Comparison of ENCODE assay signal across 21 cellular contexts in the genomic region with DNA sequence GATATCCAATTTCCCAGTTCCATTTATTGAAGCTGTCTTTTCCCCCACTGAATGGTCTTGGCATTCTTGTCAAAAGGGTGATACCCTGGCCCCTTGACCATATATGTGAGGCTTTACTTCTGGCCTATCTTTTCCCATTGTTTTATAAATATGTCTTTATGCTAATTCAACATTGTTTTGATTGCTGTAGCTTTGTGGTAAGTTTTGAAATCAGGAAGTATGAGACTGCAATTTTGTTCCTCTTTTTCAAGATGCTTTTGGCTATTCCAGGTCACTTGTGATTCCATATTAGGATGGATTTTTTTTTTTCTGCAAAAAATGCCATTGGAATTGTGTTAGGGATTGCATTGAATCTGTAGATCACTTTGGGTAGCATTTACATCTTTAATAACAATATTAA.
"Had no signal": no experiment of that assay in that cellular context is flagged by ENCODE, and none has a peak within 500 bp of the region (broad histone marks: within the 10 kb centered on the region; RNA-seq: fewer than 3 reads in every experiment).

No MANE protein-coding gene starts in this region.

- ATAC-seq: body of pancreas had no signal

- H3K27ac ChIP-seq: body of pancreas, colonic mucosa, esophagus muscularis mucosa, right atrium auricular region, skin epidermis, tibial nerve, uterus had no signal

- H3K4me1 Mint-ChIP-seq: activated CD4-positive, alpha-beta T cell treated with anti-CD3 and anti-CD28 coated beads, Interleukin-2, amount 10 ng/mL, durations not matched to agents 7 days and 5 days; nephron had no signal

- H3K4me3 Mint-ChIP-seq: activated CD4-positive, alpha-beta T cell treated with anti-CD3 and anti-CD28 coated beads, Interleukin-2, amount 10 ng/mL, durations not matched to agents 7 days and 5 days; activated naive CD8-positive, alpha-beta T cell; nephron had no signal

- H3K27ac Mint-ChIP-seq: activated CD4-positive, alpha-beta T cell treated with anti-CD3 and anti-CD28 coated beads, Interleukin-2, amount 10 ng/mL, durations not matched to agents 7 days and 5 days; activated naive CD8-positive, alpha-beta T cell; nephron had no signal

- H3K36me3 ChIP-seq: colonic mucosa, right atrium auricular region, tibial nerve, uterus had no signal

- H3K4me1 ChIP-seq: body of pancreas, colonic mucosa, esophagus muscularis mucosa, right atrium auricular region, tibial nerve, uterus had no signal

- H3K9me3 ChIP-seq: body of pancreas, colonic mucosa, right atrium auricular region, uterus had no signal

- H3K27me3 Mint-ChIP-seq: activated CD4-positive, alpha-beta T cell treated with anti-CD3 and anti-CD28 coated beads, Interleukin-2, amount 10 ng/mL, durations not matched to agents 7 days and 5 days; activated naive CD8-positive, alpha-beta T cell had no signal

- H3K4me3 ChIP-seq: body of pancreas, colonic mucosa, esophagus muscularis mucosa, right atrium auricular region, skin epidermis, tibial nerve, uterus had no signal

- DNase-seq: activated CD4-positive, alpha-beta T cell treated with anti-CD3 and anti-CD28 coated beads, Interleukin-2, amount 10 ng/mL, durations not matched to agents 7 days and 5 days; activated gamma-delta T cell treated with Interleukin-2 at 50 U/mL for 16 hours; amniotic stem cell; body of pancreas; caudate nucleus; colonic mucosa; foreskin fibroblast; kidney glomerular epithelial cell; mesenchymal stem cell; occipital lobe; stimulated activated CD4-positive, alpha-beta T cell treated with anti-CD3 and anti-CD28 coated beads, Interleukin-15, amount 100 ng/mL, for 24 hours; stimulated activated CD4-positive, alpha-beta T cell treated with anti-CD3 and anti-CD28 coated beads, Interleukin-4, amount 100 ng/mL, for 1 hour; stimulated activated naive CD4-positive, alpha-beta T cell; substantia nigra; uterus had no signal

- H3K27me3 ChIP-seq: body of pancreas, colonic mucosa, esophagus muscularis mucosa, right atrium auricular region, tibial nerve, uterus had no signal
